21 cellular contexts compared by ENCODE assay signal in genomic region chr1:36836196-36836883, GRCh38.
DNase-seq lines count a peak whose midpoint lies in the region; ATAC-seq, FAIRE-seq and TF ChIP-seq lines count a peak whose summit lies in the region.
"Had no signal": no experiment of that assay in that cellular context is flagged by ENCODE, and none has a peak within 500 bp of the region (broad histone marks: within the 10 kb centered on the region; RNA-seq: fewer than 3 reads in every experiment).

No MANE protein-coding gene starts in this region.

- no peak for TF ChIP-seq EP300 in K562 (IDR thresholded peaks at IDR 0.05; ENCODE audit: low read length)

- H3K36me3 ChIP-seq in K562 (ENCODE audit: control insufficient read depth, insufficient read depth, low read length) (no peaks in the 10 kb centered on the region), thyroid gland (no peaks in the 10 kb centered on the region)
- H3K36me3 ChIP-seq: gastroesophageal sphincter, thoracic aorta had no signal

- no peak for TF ChIP-seq CTCF in K562 (IDR thresholded peaks at IDR 0.05 in 2 of 3, conservative IDR thresholded peaks at IDR 0.05 in 1 of 3; ENCODE audit: insufficient read depth in 2 of 3, low read depth in 1 of 3, low read length in 3 of 3)
- no peak for TF ChIP-seq CTCF in thyroid gland (IDR thresholded peaks at IDR 0.05)

- no peaks in the 10 kb centered on the region for H3K79me2 ChIP-seq in K562 (ENCODE audit: control insufficient read depth, insufficient read depth, low read length)

- no TSS peak for BruUV-seq in K562 (replicated peaks; lab: Mats Ljungman, UMichigan)

- in situ Hi-C loops in K562 (cut with MboI): no loop called here

- H3K4me3 Mint-ChIP-seq in natural killer cell treated with Interleukin-12 subunit alpha and Interleukin-12 subunit beta and Interleukin-15 and Interleukin-18, amount 100 ng/mL, for 72 hours: no peak overlapping the region
- H3K4me3 Mint-ChIP-seq in activated T-helper 17 cell treated with anti-CD3 and anti-CD28 coated beads, Interleukin-2, amount 50 U/mL, for 72 hours: no peak overlapping the region
- H3K4me3 Mint-ChIP-seq: activated naive CD8-positive, alpha-beta T cell treated with anti-CD3 and anti-CD28 coated beads, Interleukin-2, amount 50 U/mL, for 24 hours; endodermal cell; GM23338; neural crest cell; WTC11 had no signal

- WGBS in K562 (ENCODE audit: insufficient coverage, low coverage, missing lambda C conversion rate): under 1% methylated on average over 11 of the region's 11 CpGs
- WGBS in thyroid gland, 2 donors: 32 to 55% methylated on average over 10 to 11 of the region's 11 CpGs

- no peak for TF ChIP-seq POLR2A in K562 (conservative IDR thresholded peaks at IDR 0.05)
- no peak for TF ChIP-seq POLR2A in thyroid gland (IDR thresholded peaks at IDR 0.05)

- DNase-seq in NCI-H1417 (lab: John Stamatoyannopoulos, UW): peak; percentile 37 to 87 (median 52)
- DNase-seq in NCI-H1417 treated with DMSO at 0.1 percent for 48 hours (lab: John Stamatoyannopoulos, UW): no peak
- DNase-seq in NCI-H2107 (lab: John Stamatoyannopoulos, UW): peak; percentile 36
- DNase-seq in K562 (ENCODE audit: extremely low read depth in 1 of 4, low spot score in 3 of 4): no peak
- DNase-seq in thyroid gland: peak; percentile 17 to 25
- DNase-seq in natural killer cell treated with Interleukin-12 subunit alpha and Interleukin-12 subunit beta and Interleukin-15 and Interleukin-18, amount 100 ng/mL, for 72 hours (ENCODE audit: low spot score): no peak
- no peak for DNase-seq in germinal center (ENCODE audit: low spot score)
- DNase-seq: 8988T; activated naive CD8-positive, alpha-beta T cell treated with anti-CD3 and anti-CD28 coated beads, Interleukin-2, amount 50 U/mL, for 24 hours; AML-193; endodermal cell; small intestine; stimulated activated CD4-positive, alpha-beta T cell treated with anti-CD3 and anti-CD28 coated beads, Interleukin-4, amount 100 ng/mL, for 1 hour; stimulated activated naive CD4-positive, alpha-beta T cell had no signal

- intact Hi-C loops in K562 (cut with micrococcal nuclease) (no loop called here), thyroid gland (cut with DNase I) (no loop called here)

- no peaks in the 10 kb centered on the region for H3K9me3 ChIP-seq in K562 (replicated peaks; ENCODE audit: control insufficient read depth, insufficient read depth, low read depth, low read length)
- H3K9me3 ChIP-seq in thyroid gland: no peaks in the 10 kb centered on the region
- H3K9me3 ChIP-seq: gastroesophageal sphincter, thoracic aorta had no signal

- CTCF ChIA-PET in K562 (lab: Yijun Ruan, JAX; ENCODE audit: low intra/inter-chr PET ratio): no interaction called here

- H3K4me2 ChIP-seq in K562 (ENCODE audit: insufficient read depth, low read length): no peak overlapping the region
- H3K4me2 ChIP-seq: GM23338 had no signal

- no peaks in the 10 kb centered on the region for H3K9me3 Mint-ChIP-seq in natural killer cell treated with Interleukin-12 subunit alpha and Interleukin-12 subunit beta and Interleukin-15 and Interleukin-18, amount 100 ng/mL, for 72 hours
- H3K9me3 Mint-ChIP-seq in activated T-helper 17 cell treated with anti-CD3 and anti-CD28 coated beads, Interleukin-2, amount 50 U/mL, for 72 hours: no peaks in the 10 kb centered on the region
- H3K9me3 Mint-ChIP-seq: activated naive CD8-positive, alpha-beta T cell treated with anti-CD3 and anti-CD28 coated beads, Interleukin-2, amount 50 U/mL, for 24 hours; endodermal cell; GM23338; neural crest cell; WTC11 had no signal

- no peak overlapping the region for H3K4me3 ChIP-seq in K562
- H3K4me3 ChIP-seq in thyroid gland (replicated peaks in 1 of 3): no peak overlapping the region
- H3K4me3 ChIP-seq: gastroesophageal sphincter, GM23338, lung, thoracic aorta had no signal

- H3K27ac Mint-ChIP-seq in natural killer cell treated with Interleukin-12 subunit alpha and Interleukin-12 subunit beta and Interleukin-15 and Interleukin-18, amount 100 ng/mL, for 72 hours: no peak overlapping the region
- no peak overlapping the region for H3K27ac Mint-ChIP-seq in activated T-helper 17 cell treated with anti-CD3 and anti-CD28 coated beads, Interleukin-2, amount 50 U/mL, for 72 hours
- H3K27ac Mint-ChIP-seq: activated naive CD8-positive, alpha-beta T cell treated with anti-CD3 and anti-CD28 coated beads, Interleukin-2, amount 50 U/mL, for 24 hours; endodermal cell; GM23338; WTC11 had no signal

- no peaks in the 10 kb centered on the region for H3K9me1 ChIP-seq in K562 (ENCODE audit: control insufficient read depth, insufficient read depth, low read length)

- no peak for ATAC-seq in K562
- no peak for ATAC-seq in natural killer cell treated with Interleukin-12 subunit alpha and Interleukin-12 subunit beta and Interleukin-15 and Interleukin-18, amount 100 ng/mL, for 72 hours
- ATAC-seq in activated T-helper 17 cell treated with anti-CD3 and anti-CD28 coated beads, Interleukin-2, amount 50 U/mL, for 72 hours (replicated peaks): no peak
- ATAC-seq: activated naive CD8-positive, alpha-beta T cell treated with anti-CD3 and anti-CD28 coated beads, Interleukin-2, amount 50 U/mL, for 24 hours; gastroesophageal sphincter; GM23338; WTC11 had no signal

- no peaks in the 10 kb centered on the region for H3K4me1 ChIP-seq in K562 (replicated peaks in 1 of 2; ENCODE audit: control insufficient read depth in 2 of 2, insufficient read depth in 2 of 2, low read length in 2 of 2)
- H3K4me1 ChIP-seq in thyroid gland: peaks cover 0 to 1% of the 10 kb centered on the region in 2 donors
- H3K4me1 ChIP-seq: gastroesophageal sphincter had no signal

- peaks cover 4 to 22% of the 10 kb centered on the region in 2 donors for H3K27me3 Mint-ChIP-seq in natural killer cell treated with Interleukin-12 subunit alpha and Interleukin-12 subunit beta and Interleukin-15 and Interleukin-18, amount 100 ng/mL, for 72 hours
- peaks cover 28% of the 10 kb centered on the region for H3K27me3 Mint-ChIP-seq in activated T-helper 17 cell treated with anti-CD3 and anti-CD28 coated beads, Interleukin-2, amount 50 U/mL, for 72 hours

- H3K27me3 ChIP-seq in K562 (ENCODE audit: control insufficient read depth in 2 of 2, insufficient read depth in 2 of 2, low read length in 2 of 2): peaks cover 0 to 35% of the 10 kb centered on the region in 2 experiments; a peak in 3 of 5 replicates
- no peaks in the 10 kb centered on the region for H3K27me3 ChIP-seq in thyroid gland

- no peak for FAIRE-seq in K562 (lab: Jason Lieb, UNC)
- FAIRE-seq: small intestine had no signal

- no peak overlapping the region for H3K9ac ChIP-seq in K562 (ENCODE audit: insufficient read depth in 1 of 2, low read depth in 2 of 2, low read length in 2 of 2)

- no peaks in the 10 kb centered on the region for H3K4me1 Mint-ChIP-seq in natural killer cell treated with Interleukin-12 subunit alpha and Interleukin-12 subunit beta and Interleukin-15 and Interleukin-18, amount 100 ng/mL, for 72 hours (ENCODE audit: low read depth in 2 of 2)
- no peaks in the 10 kb centered on the region for H3K4me1 Mint-ChIP-seq in activated T-helper 17 cell treated with anti-CD3 and anti-CD28 coated beads, Interleukin-2, amount 50 U/mL, for 72 hours
- H3K4me1 Mint-ChIP-seq: activated naive CD8-positive, alpha-beta T cell treated with anti-CD3 and anti-CD28 coated beads, Interleukin-2, amount 50 U/mL, for 24 hours had no signal

- H4K20me1 ChIP-seq in K562 (replicated peaks; ENCODE audit: control insufficient read depth, insufficient read depth, low read length): peaks cover 6% of the 10 kb centered on the region; the same call in 1 of the 2 replicates

- POLR2A ChIA-PET in K562 (lab: Yijun Ruan, JAX): interaction anchor here (1.0 kb wide), 1 partner anchor 10 kb away, joined by 3 read pairs; no protein-coding TSS in a partner anchor

- H3K36me3 Mint-ChIP-seq in natural killer cell treated with Interleukin-12 subunit alpha and Interleukin-12 subunit beta and Interleukin-15 and Interleukin-18, amount 100 ng/mL, for 72 hours: no peaks in the 10 kb centered on the region
- H3K36me3 Mint-ChIP-seq in activated T-helper 17 cell treated with anti-CD3 and anti-CD28 coated beads, Interleukin-2, amount 50 U/mL, for 72 hours (ENCODE audit: low read depth): no peaks in the 10 kb centered on the region
- H3K36me3 Mint-ChIP-seq: WTC11 had no signal

- H2AFZ ChIP-seq in K562 (ENCODE audit: low read depth, low read length): no peak overlapping the region
- H2AFZ ChIP-seq: GM23338 had no signal

- TF ChIP-seq RAD21 in K562 (CRISPR knock-in tag; conservative IDR thresholded peaks at IDR 0.05 in 1 of 2, IDR thresholded peaks at IDR 0.05 in 1 of 2): no peak

- H3K27ac ChIP-seq in K562 (ENCODE audit: extremely low read depth, low read depth, low read length): no peak overlapping the region
- no peak overlapping the region for H3K27ac ChIP-seq in thyroid gland
- H3K27ac ChIP-seq: gastroesophageal sphincter, thoracic aorta had no signal

TF ChIP-seq in K562, 482 proteins besides CTCF, POLR2A, EP300 and RAD21 (continues in another document):
- no peak for TF ChIP-seq E2F3 (CRISPR knock-in tag; IDR thresholded peaks at IDR 0.05)
- no peak for TF ChIP-seq CBX5 (IDR thresholded peaks at IDR 0.05; ENCODE audit: borderline replicate concordance, low read depth)
- TF ChIP-seq CREB3L1 (IDR thresholded peaks at IDR 0.05; ENCODE audit: borderline replicate concordance, low read depth): no peak
- TF ChIP-seq CTBP1 (IDR thresholded peaks at IDR 0.05; ENCODE audit: borderline replicate concordance): peak; percentile 55; the same call in 1 of the 2 replicates
- TF ChIP-seq NR3C1 (CRISPR knock-in tag; IDR thresholded peaks at IDR 0.05): no peak
- TF ChIP-seq ZBTB34 (CRISPR knock-in tag; IDR thresholded peaks at IDR 0.05): no peak

Comparison
In these comparisons a context has a peak if more than half of its experiments do, and no peak if none do; other contexts are left out.
1. DNase-seq: peak in NCI-H1417 (3 of 3), NCI-H2107 (single experiment) and thyroid gland (2 of 2); none in NCI-H1417 treated with DMSO at 0.1 percent for 48 hours (single experiment), K562 (0 of 4), natural killer cell treated with Interleukin-12 subunit alpha and Interleukin-12 subunit beta and Interleukin-15 and Interleukin-18, amount 100 ng/mL, for 72 hours (single experiment) and germinal center (single experiment).